Comparison of ENCODE assay signal across 1 cellular context in genomic region chr6:41927253-41927652, GRCh38.
A peak's percentile ranks its signal among the peaks of the same experiment; 100 is the strongest.
TF ChIP-seq lines count a peak whose summit lies in the region.

No MANE protein-coding gene starts in this region.

TF ChIP-seq in HepG2, 621 proteins besides CTCF, POLR2A, EP300 and RAD21:
- TF ChIP-seq ATF1 (CRISPR knock-in tag; IDR thresholded peaks at IDR 0.05), result no peak
- TF ChIP-seq RBM22 (optimal IDR thresholded peaks at IDR 0.05; ENCODE audit: low read length), result peak; percentile 66
